Comparison of ENCODE assay signal across 1 cellular context in the genomic region with DNA sequence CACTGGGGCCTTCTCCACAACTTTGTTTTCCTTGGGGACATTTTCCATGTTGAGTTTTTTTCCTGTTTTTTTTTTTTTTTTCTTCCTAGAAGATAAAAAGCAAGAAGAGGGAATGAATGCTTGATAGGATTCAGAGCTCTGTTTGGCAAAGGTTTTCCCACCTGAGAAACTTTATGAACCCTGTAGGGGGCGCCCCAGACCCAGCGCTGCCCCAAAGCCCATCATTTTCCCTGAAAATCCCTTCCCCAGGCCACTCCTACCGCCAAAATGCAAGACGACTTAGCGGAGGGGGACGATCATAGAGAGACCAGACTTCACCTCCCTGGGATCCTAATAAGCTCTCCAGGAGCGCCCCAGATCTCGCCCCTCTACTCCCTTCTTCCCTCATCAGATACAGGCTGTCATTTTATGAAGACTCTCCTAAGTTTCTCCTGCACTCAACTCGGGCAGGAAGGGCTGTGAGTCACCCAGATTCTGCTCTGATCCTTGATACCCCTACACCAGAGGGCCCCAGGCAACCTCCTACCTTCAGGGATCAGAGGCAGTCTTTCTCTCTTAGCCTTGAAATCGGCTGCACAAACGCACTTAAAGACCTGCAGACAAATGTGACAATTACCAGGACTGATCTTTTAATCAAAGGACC.
TF ChIP-seq lines count a peak whose summit lies in the region.

No MANE protein-coding gene starts in this region.

TF ChIP-seq in K562, 482 proteins besides CTCF, POLR2A, EP300 and RAD21:
- TF ChIP-seq, protein P1, sequence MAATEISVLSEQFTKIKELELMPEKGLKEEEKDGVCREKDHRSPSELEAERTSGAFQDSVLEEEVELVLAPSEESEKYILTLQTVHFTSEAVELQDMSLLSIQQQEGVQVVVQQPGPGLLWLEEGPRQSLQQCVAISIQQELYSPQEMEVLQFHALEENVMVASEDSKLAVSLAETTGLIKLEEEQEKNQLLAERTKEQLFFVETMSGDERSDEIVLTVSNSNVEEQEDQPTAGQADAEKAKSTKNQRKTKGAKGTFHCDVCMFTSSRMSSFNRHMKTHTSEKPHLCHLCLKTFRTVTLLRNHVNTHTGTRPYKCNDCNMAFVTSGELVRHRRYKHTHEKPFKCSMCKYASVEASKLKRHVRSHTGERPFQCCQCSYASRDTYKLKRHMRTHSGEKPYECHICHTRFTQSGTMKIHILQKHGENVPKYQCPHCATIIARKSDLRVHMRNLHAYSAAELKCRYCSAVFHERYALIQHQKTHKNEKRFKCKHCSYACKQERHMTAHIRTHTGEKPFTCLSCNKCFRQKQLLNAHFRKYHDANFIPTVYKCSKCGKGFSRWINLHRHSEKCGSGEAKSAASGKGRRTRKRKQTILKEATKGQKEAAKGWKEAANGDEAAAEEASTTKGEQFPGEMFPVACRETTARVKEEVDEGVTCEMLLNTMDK (IDR thresholded peaks at IDR 0.05; ENCODE audit: borderline replicate concordance, insufficient read depth, low read depth, low read length, poor library complexity, severe bottlenecking) = peak; percentile 38
- TF ChIP-seq, protein P2, sequence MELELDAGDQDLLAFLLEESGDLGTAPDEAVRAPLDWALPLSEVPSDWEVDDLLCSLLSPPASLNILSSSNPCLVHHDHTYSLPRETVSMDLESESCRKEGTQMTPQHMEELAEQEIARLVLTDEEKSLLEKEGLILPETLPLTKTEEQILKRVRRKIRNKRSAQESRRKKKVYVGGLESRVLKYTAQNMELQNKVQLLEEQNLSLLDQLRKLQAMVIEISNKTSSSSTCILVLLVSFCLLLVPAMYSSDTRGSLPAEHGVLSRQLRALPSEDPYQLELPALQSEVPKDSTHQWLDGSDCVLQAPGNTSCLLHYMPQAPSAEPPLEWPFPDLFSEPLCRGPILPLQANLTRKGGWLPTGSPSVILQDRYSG (tag; conservative IDR thresholded peaks at IDR 0.05; ENCODE audit: low read depth) = no peak
- TF ChIP-seq ETV1 (tag; conservative IDR thresholded peaks at IDR 0.05; ENCODE audit: low read depth) = no peak
- no peak for TF ChIP-seq SMARCB1 (IDR thresholded peaks at IDR 0.05; ENCODE audit: insufficient read length, low read depth)
- TF ChIP-seq CCAR2 (IDR thresholded peaks at IDR 0.05; ENCODE audit: low read depth, low read length) = no peak
- no peak for TF ChIP-seq TSC22D4 (tag; IDR thresholded peaks at IDR 0.05)
- no peak for TF ChIP-seq IFI16 (CRISPR knock-in tag; IDR thresholded peaks at IDR 0.05)
- no peak for TF ChIP-seq ZNF766 (CRISPR knock-in tag; conservative IDR thresholded peaks at IDR 0.05)
